Comparison of ENCODE assay signal across 8 cellular contexts in the genomic region with DNA sequence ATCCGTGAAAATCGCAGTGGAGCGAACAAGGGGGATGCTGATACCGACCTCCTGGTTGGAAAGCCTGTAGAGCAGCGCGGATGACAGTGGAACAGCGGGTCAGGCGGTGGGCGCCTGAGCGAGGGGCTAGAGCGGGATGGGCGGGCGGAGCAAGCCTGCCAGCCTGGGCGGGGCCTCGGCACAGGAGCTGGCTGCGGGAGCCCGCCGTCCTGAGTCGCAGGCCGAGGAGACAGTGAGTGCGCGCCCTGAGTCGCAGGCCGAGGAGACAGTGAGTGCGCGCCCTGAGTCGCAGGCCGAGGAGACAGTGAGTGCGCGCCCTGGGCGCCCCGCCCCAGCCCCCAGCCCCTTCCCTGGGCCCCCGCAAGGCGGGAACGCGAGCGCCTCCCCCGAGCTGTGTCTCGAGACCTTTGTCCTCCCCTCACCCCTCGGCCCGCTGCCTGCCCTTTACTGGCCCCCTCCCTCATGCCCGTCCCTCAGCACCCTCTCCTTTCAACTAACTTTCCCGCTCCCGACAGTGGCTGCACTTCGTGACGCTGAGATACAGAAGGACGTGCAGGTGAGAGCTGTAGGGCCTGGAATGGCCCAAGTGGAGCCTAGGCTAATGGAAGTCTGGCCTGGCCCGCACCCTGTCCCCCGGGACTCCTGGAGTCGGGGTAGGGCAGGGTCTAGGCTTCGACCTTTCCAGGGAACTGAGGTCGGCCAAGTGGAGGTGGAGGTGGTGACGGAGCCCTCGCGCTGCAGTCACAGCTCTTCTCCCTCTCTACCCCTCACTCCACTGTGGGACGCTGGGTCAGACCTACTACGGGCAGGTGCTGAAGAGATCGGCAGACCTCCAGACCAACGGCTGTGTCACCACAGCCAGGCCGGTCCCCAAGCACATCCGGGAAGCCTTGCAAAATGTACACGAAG. TPM values are rescaled to one million over a fixed set of nuclear protein-coding genes. Genes with fewer than 3 reads are reported as not detected.
A peak's percentile ranks its signal among the peaks of the same experiment; 100 is the strongest.
DNase-seq lines count a peak whose midpoint lies in the region; ATAC-seq and TF ChIP-seq lines count a peak whose summit lies in the region.

A gene with protein sequence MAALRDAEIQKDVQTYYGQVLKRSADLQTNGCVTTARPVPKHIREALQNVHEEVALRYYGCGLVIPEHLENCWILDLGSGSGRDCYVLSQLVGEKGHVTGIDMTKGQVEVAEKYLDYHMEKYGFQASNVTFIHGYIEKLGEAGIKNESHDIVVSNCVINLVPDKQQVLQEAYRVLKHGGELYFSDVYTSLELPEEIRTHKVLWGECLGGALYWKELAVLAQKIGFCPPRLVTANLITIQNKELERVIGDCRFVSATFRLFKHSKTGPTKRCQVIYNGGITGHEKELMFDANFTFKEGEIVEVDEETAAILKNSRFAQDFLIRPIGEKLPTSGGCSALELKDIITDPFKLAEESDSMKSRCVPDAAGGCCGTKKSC (plus strand): TSS at position 181 of the 909 bp plus-strand sequence. CDS start 123 bp downstream, at position 304.

- H3K27me3 ChIP-seq in BJ (ENCODE audit: control insufficient read depth, insufficient read depth, low read length) (no peaks in the 10 kb centered on the region), foreskin keratinocyte (no peaks in the 10 kb centered on the region), neuron (ENCODE audit: insufficient read depth, low read length) (no peaks in the 10 kb centered on the region)

- no peaks in the 10 kb centered on the region for H3K9me3 ChIP-seq in neuron (ENCODE audit: low read length)

- ATAC-seq in HG02610 (IDR thresholded peaks at IDR 0.05; ENCODE audit: unreplicated experiment) (peak; percentile 67), foreskin keratinocyte (peak; percentile 77), HG03280 (IDR thresholded peaks at IDR 0.05; ENCODE audit: unreplicated experiment) (no peak), HG03045 (IDR thresholded peaks at IDR 0.05; ENCODE audit: unreplicated experiment) (no peak)

- CTCF ChIA-PET in BJ (lab: Yijun Ruan, JAX), result interaction anchor here (0.9 to 1.6 kb wide), 2 partner anchors 32 to 34 kb away, joined by 3 read pairs; no protein-coding TSS in a partner anchor

- H3K36me3 ChIP-seq in BJ (ENCODE audit: control insufficient read depth, insufficient read depth, low read length), result no peaks in the 10 kb centered on the region
- H3K36me3 ChIP-seq in neuron (ENCODE audit: insufficient read depth, low read length), result no peaks in the 10 kb centered on the region

- TF ChIP-seq CTCF in BJ (IDR thresholded peaks at IDR 0.05; ENCODE audit: insufficient read depth, low read depth, low read length) (no peak), foreskin keratinocyte (conservative IDR thresholded peaks at IDR 0.05) (no peak)

- no peak for DNase-seq in BJ (ENCODE audit: low read depth)
- DNase-seq in activated CD4-positive, alpha-beta T cell treated with anti-CD3 and anti-CD28 coated beads, Interleukin-2, amount 50 U/mL, for 48 hours, result peak; percentile 22 to 24
- no peak for DNase-seq in foreskin keratinocyte
- no peak for DNase-seq in HPDE6-E6E7 (ENCODE audit: extremely low spot score)

- H3K27ac ChIP-seq in foreskin keratinocyte, result no peak within 1 kb of the TSS

- H3K4me3 ChIP-seq in BJ (ENCODE audit: low read depth, low read length) (peak within 1 kb of the TSS; percentile 60), neuron (ENCODE audit: low read length) (peak within 1 kb of the TSS; percentile 58)

- H3K4me1 ChIP-seq in foreskin keratinocyte, result no peaks in the 10 kb centered on the region
- peaks cover 14% of the 10 kb centered on the region for H3K4me1 ChIP-seq in neuron (ENCODE audit: insufficient read depth, low read length)

- H2AFZ ChIP-seq in neuron (ENCODE audit: low read depth, low read length), result peak within 1 kb of the TSS; percentile 91

- POLR2A ChIA-PET in BJ (lab: Charles Lee), result no interaction called here

RNA-seq across cellular contexts. Expression of the gene that starts here (rescaled TPM):
- polyA plus RNA-seq in BJ (2011; rRNA removed) (3.0 and 4.5 TPM in 2 replicates), foreskin keratinocyte (4.0 and 7.9 TPM in 2 replicates)
- 0.41 and 0.47 TPM in 2 replicates for polyA minus RNA-seq in BJ (2011; rRNA and poly(A)+ RNA removed)
- total RNA-seq in foreskin keratinocyte, result 4.4 and 6.4 TPM in 2 replicates

Comparison
In these comparisons a context has a peak if more than half of its experiments do, and no peak if none do; other contexts are left out.
1. DNase-seq: peak in activated CD4-positive, alpha-beta T cell treated with anti-CD3 and anti-CD28 coated beads, Interleukin-2, amount 50 U/mL, for 48 hours (2 of 2); none in BJ (single experiment), foreskin keratinocyte (0 of 2) and HPDE6-E6E7 (single experiment).
2. ATAC-seq: peak in HG02610 (single experiment) and foreskin keratinocyte (single experiment); none in HG03280 (single experiment) and HG03045 (single experiment).